Comparison of ENCODE assay signal across 11 cellular contexts in genomic region chr17:29677139-29677834, GRCh38. TPM values are rescaled to one million over a fixed set of nuclear protein-coding genes. Genes with fewer than 3 reads are reported as not detected.
DNase-seq lines count a peak whose midpoint lies in the region; ATAC-seq and TF ChIP-seq lines count a peak whose summit lies in the region.
"Had no signal": no experiment of that assay in that cellular context is flagged by ENCODE, and none has a peak within 500 bp of the region (broad histone marks: within the 10 kb centered on the region; RNA-seq: fewer than 3 reads in every experiment).

No MANE protein-coding gene starts in this region.

- H3K27me3 ChIP-seq in layer of hippocampus (ENCODE audit: control insufficient read depth, insufficient read depth, low read length) (no peaks in the 10 kb centered on the region), subcutaneous abdominal adipose tissue (ENCODE audit: control insufficient read depth in 5 of 5, insufficient read depth in 4 of 5, low read length in 5 of 5) (no peaks in the 10 kb centered on the region)

- peaks cover 4% of the 10 kb centered on the region; the same call in 1 of the 2 replicates for H3K79me2 ChIP-seq in OCI-LY7 (ENCODE audit: insufficient read depth, low read depth, low read length)

- no peak overlapping the region for H2AFZ ChIP-seq in OCI-LY7 (ENCODE audit: low read length)

- H3K9me3 Mint-ChIP-seq in activated CD4-positive, alpha-beta T cell treated with anti-CD3 and anti-CD28 coated beads for 36 hours (ENCODE audit: low read depth): no peaks in the 10 kb centered on the region

- no TSS peak for BruUV-seq in OCI-LY7 (replicated peaks; lab: Mats Ljungman, UMichigan)

- POLR2A ChIA-PET in activated CD4-positive, alpha-beta T cell treated with anti-CD3 and anti-CD28 coated beads for 36 hours (lab: Charles Lee): interaction anchor here (0.6 to 1.3 kb wide), 5 partner anchors 11 to 84 kb away, joined by 3 to 7 read pairs (median 4); no protein-coding TSS in a partner anchor
- POLR2A ChIA-PET in OCI-LY7 (lab: Charles Lee): interaction anchor here (0.6 to 0.7 kb wide), 2 partner anchors 18 to 498 kb away, joined by 3 read pairs; no protein-coding TSS in a partner anchor

- peak; percentile 46 for ATAC-seq in activated CD4-positive, alpha-beta T cell treated with anti-CD3 and anti-CD28 coated beads for 36 hours

- peaks cover 34% of the 10 kb centered on the region for H3K4me1 Mint-ChIP-seq in activated CD4-positive, alpha-beta T cell treated with anti-CD3 and anti-CD28 coated beads for 36 hours

- H3K27ac Mint-ChIP-seq in activated CD4-positive, alpha-beta T cell treated with anti-CD3 and anti-CD28 coated beads for 36 hours: peak overlapping the region; percentile 24

- no peaks in the 10 kb centered on the region for H3K9me2 ChIP-seq in OCI-LY7 (ENCODE audit: insufficient read depth, low read length)

- H3K27ac ChIP-seq in layer of hippocampus (ENCODE audit: low read depth, low read length) (peak overlapping the region; percentile 24), subcutaneous abdominal adipose tissue (ENCODE audit: low read depth, low read length) (peak overlapping the region; percentile 77), OCI-LY7 (ENCODE audit: low read depth, low read length, poor library complexity, severe bottlenecking) (no peak overlapping the region)
- H3K27ac ChIP-seq: 22Rv1 had no signal

- CTCF ChIA-PET in activated CD4-positive, alpha-beta T cell treated with anti-CD3 and anti-CD28 coated beads for 36 hours (lab: Charles Lee): interaction anchor here (0.7 to 1.4 kb wide), 5 partner anchors 9 to 101 kb away, joined by 3 to 4 read pairs (median 3); no protein-coding TSS in a partner anchor
- CTCF ChIA-PET in OCI-LY7 (lab: Charles Lee; ENCODE audit: unreplicated experiment): no interaction called here

- H3K36me3 Mint-ChIP-seq in activated CD4-positive, alpha-beta T cell treated with anti-CD3 and anti-CD28 coated beads for 36 hours (ENCODE audit: low read depth): peaks cover 28% of the 10 kb centered on the region

- peaks cover 6 to 59% (median 51%) of the 10 kb centered on the region in 5 donors for H3K4me1 ChIP-seq in subcutaneous abdominal adipose tissue (ENCODE audit: control insufficient read depth in 5 of 5, insufficient read depth in 5 of 5, low read length in 5 of 5)
- peaks cover 41% of the 10 kb centered on the region for H3K4me1 ChIP-seq in OCI-LY7 (ENCODE audit: insufficient read depth, low read length, poor library complexity, severe bottlenecking)

- H3K4me3 ChIP-seq in subcutaneous abdominal adipose tissue (ENCODE audit: low read depth in 1 of 5, low read length in 5 of 5) (peak overlapping the region; percentile 10 to 56 (median 39)), OCI-LY7 (ENCODE audit: low read depth, low read length, poor library complexity, severe bottlenecking) (no peak overlapping the region)

- no peak overlapping the region for H3K4me2 ChIP-seq in OCI-LY7 (ENCODE audit: low read length)

- peak overlapping the region in 1 of 5 donors; percentile 53 for H3K9ac ChIP-seq in subcutaneous abdominal adipose tissue (ENCODE audit: low read length in 5 of 5)

- DNase-seq in activated CD4-positive, alpha-beta T cell treated with anti-CD3 and anti-CD28 coated beads for 36 hours: no peak
- DNase-seq in activated CD4-positive, alpha-beta T cell treated with anti-CD3 and anti-CD28 coated beads for 48 hours: no peak
- DNase-seq in amniotic epithelial cell (ENCODE audit: low read depth): peak; percentile 70
- no peak for DNase-seq in OCI-LY7 (ENCODE audit: low spot score)
- no peak for DNase-seq in globus pallidus (ENCODE audit: low spot score)
- no peak for DNase-seq in NAMALWA (ENCODE audit: low spot score)
- DNase-seq: activated CD8-positive, alpha-beta memory T cell treated with anti-CD3 and anti-CD28 coated beads, Interleukin-2, amount 50 U/mL, for 48 hours; NCI-H510A treated with DMSO at 0.1 percent for 48 hours had no signal

- TF ChIP-seq CTCF in OCI-LY7 (conservative IDR thresholded peaks at IDR 0.05; ENCODE audit: low read length): no peak

- H4K20me1 ChIP-seq in OCI-LY7 (ENCODE audit: insufficient read depth, low read length): no peaks in the 10 kb centered on the region

- no peak overlapping the region for H3K4me3 Mint-ChIP-seq in activated CD4-positive, alpha-beta T cell treated with anti-CD3 and anti-CD28 coated beads for 36 hours

- H3K36me3 ChIP-seq in subcutaneous abdominal adipose tissue (ENCODE audit: control insufficient read depth in 5 of 5, insufficient read depth in 5 of 5, low read length in 5 of 5) (peaks cover 2 to 9% (median 2%) of the 10 kb centered on the region in 5 donors), OCI-LY7 (ENCODE audit: insufficient read depth, low read length) (peaks cover 61% of the 10 kb centered on the region)

- no peaks in the 10 kb centered on the region for H3K27me3 Mint-ChIP-seq in activated CD4-positive, alpha-beta T cell treated with anti-CD3 and anti-CD28 coated beads for 36 hours

- intact Hi-C loops in activated CD4-positive, alpha-beta T cell treated with anti-CD3 and anti-CD28 coated beads for 36 hours (cut with DNase I, micrococcal nuclease): no loop called here
- intact Hi-C loops in OCI-LY7 (cut with micrococcal nuclease; ENCODE audit: unreplicated experiment): no loop called here

- no peaks in the 10 kb centered on the region for H3K9me3 ChIP-seq in subcutaneous abdominal adipose tissue (ENCODE audit: control insufficient read depth in 5 of 5, low read length in 5 of 5)
- no peaks in the 10 kb centered on the region for H3K9me3 ChIP-seq in OCI-LY7 (ENCODE audit: low read length)

RNA-seq across cellular contexts. Expression of gene CORO6, which starts 54.6 kb away (rescaled TPM):
- 10 to 100 TPM; 13.9 to 14.2 TPM for total RNA-seq in activated CD4-positive, alpha-beta T cell treated with anti-CD3 and anti-CD28 coated beads for 36 hours
- 3.9 and 5.9 TPM in 2 replicates for total RNA-seq in OCI-LY7 (2014; rRNA removed; shearing (Covaris generic))
- total RNA-seq in OCI-LY7 (2022): 6.2 and 7.5 TPM in 2 replicates
